ENCODE assay signal across 7 cellular contexts in genomic region chr20:35992713-35993335, GRCh38. TPM values are rescaled to one million over a fixed set of nuclear protein-coding genes. Genes with fewer than 3 reads are reported as not detected.
DNase-seq lines count a peak whose midpoint lies in the region; ATAC-seq and TF ChIP-seq lines count a peak whose summit lies in the region.

No MANE protein-coding gene starts in this region.

- peak; percentile 74 to 78 for ATAC-seq in right cardiac atrium
- ATAC-seq in sciatic nerve: peak; percentile 82
- ATAC-seq in HG03439 (IDR thresholded peaks at IDR 0.05; ENCODE audit: unreplicated experiment): no peak

- WGBS in right cardiac atrium: 3% methylated on average over 6 of the region's 6 CpGs

- H3K4me3 ChIP-seq in GM12864 (ENCODE audit: low read depth, low read length) (no peak overlapping the region), ascending aorta (no peak overlapping the region), right cardiac atrium (ENCODE audit: low read length) (no peak overlapping the region)

- H3K36me3 ChIP-seq in ascending aorta: no peaks in the 10 kb centered on the region

- H3K9me3 ChIP-seq in ascending aorta (no peaks in the 10 kb centered on the region), right cardiac atrium (ENCODE audit: control insufficient read depth, low read length) (no peaks in the 10 kb centered on the region)

- DNase-seq in GM12864 (ENCODE audit: low read depth): peak; percentile 13
- peak; percentile 51 to 85 (median 63) for DNase-seq in NCI-H1417 (lab: John Stamatoyannopoulos, UW)
- peak; percentile 17 for DNase-seq in T follicular helper cell (ENCODE audit: low read depth)
- no peak for DNase-seq in ascending aorta (ENCODE audit: low spot score in 2 of 2)
- no peak for DNase-seq in right cardiac atrium
- no peak for DNase-seq in sciatic nerve (ENCODE audit: low spot score)

- H3K4me1 ChIP-seq in ascending aorta: no peaks in the 10 kb centered on the region
- H3K4me1 ChIP-seq in right cardiac atrium (ENCODE audit: control insufficient read depth, insufficient read depth, low read length): no peaks in the 10 kb centered on the region

- intact Hi-C loops in ascending aorta (cut with DNase I): no loop called here
- intact Hi-C loops in right cardiac atrium (cut with DNase I): loop anchor here in 3 of 4 donors (1.0 to 5.0 kb wide), 3 partner anchors 144 to 204 kb away; no protein-coding TSS in a partner anchor
- intact Hi-C loops in sciatic nerve (cut with DNase I): loop anchor here (5.0 kb wide), 1 partner anchor 204 kb away; no protein-coding TSS in a partner anchor

- no peaks in the 10 kb centered on the region for H3K27me3 ChIP-seq in ascending aorta
- no peaks in the 10 kb centered on the region for H3K27me3 ChIP-seq in right cardiac atrium (ENCODE audit: control insufficient read depth, insufficient read depth)

- TF ChIP-seq CTCF in GM12864 (IDR thresholded peaks at IDR 0.05; ENCODE audit: low read depth, low read length, missing control alignments): peak; percentile 82
- TF ChIP-seq CTCF in ascending aorta (IDR thresholded peaks at IDR 0.05): peak; percentile 68 to 85 (median 83)

- H3K27ac ChIP-seq in ascending aorta (no peak overlapping the region), right cardiac atrium (ENCODE audit: low read length) (no peak overlapping the region)

RNA-seq across cellular contexts. Expression of gene CNBD2, which starts 24.4 kb away (rescaled TPM):
- not detected for total RNA-seq in ascending aorta
- 1 to 10 TPM; 3.4 to 4.0 (median 3.8) TPM for total RNA-seq in right cardiac atrium
- 6.0 TPM for polyA plus RNA-seq in right cardiac atrium
- total RNA-seq in sciatic nerve: 4.4 TPM

RNA-seq across cellular contexts. Expression of gene SCAND1, which starts 38.5 kb away (rescaled TPM):
- total RNA-seq in ascending aorta (146 TPM), right cardiac atrium (10 to 100 TPM; 42.0 to 58.8 (median 44.4) TPM), sciatic nerve (37.8 TPM)
- polyA plus RNA-seq in right cardiac atrium: 102 TPM

Comparison
In these comparisons a context has a peak if more than half of its experiments do, and no peak if none do; other contexts are left out.
1. DNase-seq: peak in GM12864 (single experiment), NCI-H1417 (3 of 3) and T follicular helper cell (single experiment); none in ascending aorta (0 of 2), right cardiac atrium (0 of 3) and sciatic nerve (single experiment).